ENCODE assay signal across 28 cellular contexts in the genomic region with DNA sequence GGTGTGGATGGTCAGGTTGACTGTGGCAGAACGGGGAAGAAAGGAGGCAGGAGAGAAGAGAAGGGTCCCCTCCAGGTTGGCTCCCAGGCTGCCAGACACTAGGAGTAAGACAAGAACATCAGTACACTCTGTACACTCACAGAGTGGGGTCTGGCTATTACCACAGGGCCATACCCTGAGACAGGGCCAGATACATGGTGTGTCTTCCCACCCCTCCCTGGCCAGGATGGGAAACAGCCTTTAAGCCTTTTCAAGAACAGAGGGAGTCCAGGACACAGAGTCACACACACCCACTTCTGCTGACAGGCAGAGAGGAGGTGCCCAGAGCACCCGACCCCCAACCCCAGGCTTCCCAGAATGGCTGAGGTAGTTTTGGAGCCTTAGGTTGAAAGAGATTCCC.
"Had no signal": no experiment of that assay in that cellular context is flagged by ENCODE, and none has a peak within 500 bp of the region (broad histone marks: within the 10 kb centered on the region; RNA-seq: fewer than 3 reads in every experiment).

No MANE protein-coding gene starts in this region.

- H3K27me3 Mint-ChIP-seq: activated CD4-positive, alpha-beta memory T cell treated with anti-CD3 and anti-CD28 coated beads for 36 hours; activated CD4-positive, alpha-beta T cell treated with anti-CD3 and anti-CD28 coated beads for 36 hours; activated CD4-positive, alpha-beta T cell treated with anti-CD3 and anti-CD28 coated beads, Interleukin-2, amount 10 ng/mL, durations not matched to agents 24 days and 14 days; activated CD8-positive, alpha-beta memory T cell treated with anti-CD3 and anti-CD28 coated beads, Interleukin-2, amount 10 ng/mL, durations not matched to agents 7 days and 5 days; activated naive CD4-positive, alpha-beta T cell treated with anti-CD3 and anti-CD28 coated beads, Interleukin-2, amount 50 U/mL, for 24 hours; activated naive CD8-positive, alpha-beta T cell treated with anti-CD3 and anti-CD28 coated beads, Interleukin-2, amount 10 ng/mL, durations not matched to agents 7 days and 5 days had no signal

- H3K9me3 Mint-ChIP-seq: activated naive CD4-positive, alpha-beta T cell treated with anti-CD3 and anti-CD28 coated beads, Interleukin-2, amount 50 U/mL, for 24 hours had no signal

- H3K36me3 Mint-ChIP-seq: activated CD8-positive, alpha-beta memory T cell treated with anti-CD3 and anti-CD28 coated beads, Interleukin-2, amount 10 ng/mL, durations not matched to agents 7 days and 5 days; activated naive CD8-positive, alpha-beta T cell treated with anti-CD3 and anti-CD28 coated beads, Interleukin-2, amount 10 ng/mL, durations not matched to agents 7 days and 5 days had no signal

- H3K27ac ChIP-seq: breast epithelium, cardiac muscle cell, coronary artery, dorsolateral prefrontal cortex, epithelial cell of prostate, esophagus squamous epithelium, gastroesophageal sphincter, heart right ventricle had no signal

- H3K36me3 ChIP-seq: breast epithelium, cardiac muscle cell, esophagus squamous epithelium, gastroesophageal sphincter had no signal

- ATAC-seq: activated CD4-positive, alpha-beta T cell treated with anti-CD3 and anti-CD28 coated beads for 36 hours; activated CD8-positive, alpha-beta memory T cell treated with anti-CD3 and anti-CD28 coated beads, Interleukin-2, amount 10 ng/mL, durations not matched to agents 7 days and 5 days; activated CD8-positive, alpha-beta T cell treated with anti-CD3 and anti-CD28 coated beads, Interleukin-2, amount 10 ng/mL, durations not matched to agents 7 days and 5 days; gastroesophageal sphincter; heart right ventricle had no signal

- H3K27ac Mint-ChIP-seq: activated CD4-positive, alpha-beta memory T cell treated with anti-CD3 and anti-CD28 coated beads for 36 hours; activated CD4-positive, alpha-beta T cell treated with anti-CD3 and anti-CD28 coated beads for 36 hours; activated CD4-positive, alpha-beta T cell treated with anti-CD3 and anti-CD28 coated beads, Interleukin-2, amount 10 ng/mL, durations not matched to agents 24 days and 14 days; activated CD8-positive, alpha-beta memory T cell treated with anti-CD3 and anti-CD28 coated beads, Interleukin-2, amount 10 ng/mL, durations not matched to agents 7 days and 5 days; activated CD8-positive, alpha-beta T cell treated with anti-CD3 and anti-CD28 coated beads, Interleukin-2, amount 10 ng/mL, durations not matched to agents 7 days and 5 days; activated naive CD4-positive, alpha-beta T cell treated with anti-CD3 and anti-CD28 coated beads for 36 hours; activated naive CD4-positive, alpha-beta T cell treated with anti-CD3 and anti-CD28 coated beads, Interleukin-2, amount 50 U/mL, for 24 hours; activated naive CD8-positive, alpha-beta T cell treated with anti-CD3 and anti-CD28 coated beads, Interleukin-2, amount 10 ng/mL, durations not matched to agents 7 days and 5 days; activated T-helper 1 cell treated with anti-CD3 and anti-CD28 coated beads, Interleukin-12 subunit alpha, Interleukin-12 subunit beta, Interleukin-2, Interleukin-4 antibody, amounts not matched to agents 30 ng/mL and 10 ng/mL and 1 ng/mL, durations not matched to agents 14 hours and 24 hours and 36 hours; activated T-helper 2 cell treated with anti-CD3 and anti-CD28 coated beads, Interferon-gamma antibody, Interleukin-2, Interleukin-4, amounts not matched to agents 10 μg/mL and 5 μg/mL and 100 μg/mL, durations not matched to agents 14 hours and 24 hours and 36 hours; dendritic cell treated with granulocyte-macrophage colony-stimulating factor and Interleukin-4, amounts not matched to agents 40 ng/mL and 50 ng/mL, for 4 days had no signal

- H3K4me3 Mint-ChIP-seq: activated CD4-positive, alpha-beta memory T cell treated with anti-CD3 and anti-CD28 coated beads for 36 hours; activated CD4-positive, alpha-beta T cell treated with anti-CD3 and anti-CD28 coated beads for 36 hours; activated CD4-positive, alpha-beta T cell treated with anti-CD3 and anti-CD28 coated beads, Interleukin-2, amount 10 ng/mL, durations not matched to agents 24 days and 14 days; activated CD8-positive, alpha-beta memory T cell treated with anti-CD3 and anti-CD28 coated beads, Interleukin-2, amount 10 ng/mL, durations not matched to agents 7 days and 5 days; activated CD8-positive, alpha-beta T cell treated with anti-CD3 and anti-CD28 coated beads, Interleukin-2, amount 10 ng/mL, durations not matched to agents 7 days and 5 days; activated naive CD4-positive, alpha-beta T cell treated with anti-CD3 and anti-CD28 coated beads for 36 hours; activated naive CD4-positive, alpha-beta T cell treated with anti-CD3 and anti-CD28 coated beads, Interleukin-2, amount 50 U/mL, for 24 hours; activated naive CD8-positive, alpha-beta T cell treated with anti-CD3 and anti-CD28 coated beads, Interleukin-2, amount 10 ng/mL, durations not matched to agents 7 days and 5 days; activated T-helper 1 cell treated with anti-CD3 and anti-CD28 coated beads, Interleukin-12 subunit alpha, Interleukin-12 subunit beta, Interleukin-2, Interleukin-4 antibody, amounts not matched to agents 30 ng/mL and 10 ng/mL and 1 ng/mL, durations not matched to agents 14 hours and 24 hours and 36 hours; dendritic cell treated with granulocyte-macrophage colony-stimulating factor and Interleukin-4, amounts not matched to agents 40 ng/mL and 50 ng/mL, for 4 days had no signal

- H3K27me3 ChIP-seq: breast epithelium, cardiac muscle cell, dorsolateral prefrontal cortex, esophagus squamous epithelium, gastroesophageal sphincter, heart right ventricle had no signal

- H3K4me3 ChIP-seq: breast epithelium, cardiac muscle cell, coronary artery, dorsolateral prefrontal cortex, esophagus squamous epithelium, gastroesophageal sphincter, heart right ventricle had no signal

- DNase-seq: activated CD4-positive, alpha-beta memory T cell treated with anti-CD3 and anti-CD28 coated beads for 36 hours; activated CD4-positive, alpha-beta T cell treated with anti-CD3 and anti-CD28 coated beads for 36 hours; activated CD4-positive, alpha-beta T cell treated with anti-CD3 and anti-CD28 coated beads, Interleukin-2, amount 10 ng/mL, durations not matched to agents 24 days and 14 days; activated CD4-positive, CD25-positive, alpha-beta regulatory T cell; activated CD4-positive, CD25-positive, alpha-beta regulatory T cell treated with anti-CD3 and anti-CD28 coated beads, Interleukin-2, amount 50 U/mL, for 72 hours; activated CD8-positive, alpha-beta memory T cell treated with anti-CD3 and anti-CD28 coated beads, Interleukin-2, amount 10 ng/mL, durations not matched to agents 7 days and 5 days; activated CD8-positive, alpha-beta memory T cell treated with anti-CD3 and anti-CD28 coated beads, Interleukin-2, amount 50 U/mL, for 4 hours; activated CD8-positive, alpha-beta T cell treated with anti-CD3 and anti-CD28 coated beads, Interleukin-2, amount 10 ng/mL, durations not matched to agents 7 days and 5 days; activated effector memory CD4-positive, alpha-beta T cell treated with anti-CD3 and anti-CD28 coated beads, Interleukin-2, amount 50 U/mL, for 16 hours; activated naive CD4-positive, alpha-beta T cell treated with anti-CD3 and anti-CD28 coated beads for 36 hours; activated naive CD8-positive, alpha-beta T cell treated with anti-CD3 and anti-CD28 coated beads, Interleukin-2, amount 10 ng/mL, durations not matched to agents 7 days and 5 days; activated T-cell treated with anti-CD3 and anti-CD28 coated beads, Interleukin-2, amount 50 U/mL, for 1 hour; activated T-cell treated with anti-CD3 and anti-CD28 coated beads, Interleukin-2, amount 50 U/mL, for 48 hours; central memory CD4-positive, alpha-beta T cell; dorsolateral prefrontal cortex; esophagus squamous epithelium; foreskin melanocyte; heart right ventricle; T-helper 2 cell had no signal

- H3K4me1 Mint-ChIP-seq: activated CD4-positive, alpha-beta T cell treated with anti-CD3 and anti-CD28 coated beads for 36 hours; activated CD4-positive, alpha-beta T cell treated with anti-CD3 and anti-CD28 coated beads, Interleukin-2, amount 10 ng/mL, durations not matched to agents 24 days and 14 days; activated CD8-positive, alpha-beta memory T cell treated with anti-CD3 and anti-CD28 coated beads, Interleukin-2, amount 10 ng/mL, durations not matched to agents 7 days and 5 days; activated naive CD4-positive, alpha-beta T cell treated with anti-CD3 and anti-CD28 coated beads, Interleukin-2, amount 50 U/mL, for 24 hours; activated naive CD8-positive, alpha-beta T cell treated with anti-CD3 and anti-CD28 coated beads, Interleukin-2, amount 10 ng/mL, durations not matched to agents 7 days and 5 days had no signal

- H3K4me1 ChIP-seq: breast epithelium, gastroesophageal sphincter had no signal
